ENCODE assay signal across 1 cellular context in genomic region chr21:25776440-25776839, GRCh38.
TF ChIP-seq lines count a peak whose summit lies in the region.

No MANE protein-coding gene starts in this region.

TF ChIP-seq in SK-N-SH treated with all-trans-retinoic acid at 6 μM for 48 hours, 23 proteins besides CTCF, POLR2A, EP300 and RAD21 (continued from another document):
- TF ChIP-seq TSHZ2 (CRISPR knock-in tag; IDR thresholded peaks at IDR 0.05) (no peak), SNAI2 (CRISPR knock-in tag; IDR thresholded peaks at IDR 0.05) (no peak), TOX (CRISPR knock-in tag; IDR thresholded peaks at IDR 0.05; ENCODE audit: borderline replicate concordance) (no peak), CSRNP3 (CRISPR knock-in tag; IDR thresholded peaks at IDR 0.05) (no peak), ESRRG (CRISPR knock-in tag; IDR thresholded peaks at IDR 0.05) (no peak), PATZ1 (CRISPR knock-in tag; IDR thresholded peaks at IDR 0.05; ENCODE audit: borderline replicate concordance) (no peak), ZNF70 (CRISPR knock-in tag; IDR thresholded peaks at IDR 0.05) (no peak), ZNF565 (CRISPR knock-in tag; conservative IDR thresholded peaks at IDR 0.05; ENCODE audit: low read depth) (no peak), PPARA (CRISPR knock-in tag; IDR thresholded peaks at IDR 0.05; ENCODE audit: borderline replicate concordance) (no peak)
TF ChIP-seq in SK-N-SH treated with all-trans-retinoic acid at 6 μM for 48 hours: peak in this region for 0.
